Comparison of ENCODE assay signal across 7 cellular contexts in the genomic region with DNA sequence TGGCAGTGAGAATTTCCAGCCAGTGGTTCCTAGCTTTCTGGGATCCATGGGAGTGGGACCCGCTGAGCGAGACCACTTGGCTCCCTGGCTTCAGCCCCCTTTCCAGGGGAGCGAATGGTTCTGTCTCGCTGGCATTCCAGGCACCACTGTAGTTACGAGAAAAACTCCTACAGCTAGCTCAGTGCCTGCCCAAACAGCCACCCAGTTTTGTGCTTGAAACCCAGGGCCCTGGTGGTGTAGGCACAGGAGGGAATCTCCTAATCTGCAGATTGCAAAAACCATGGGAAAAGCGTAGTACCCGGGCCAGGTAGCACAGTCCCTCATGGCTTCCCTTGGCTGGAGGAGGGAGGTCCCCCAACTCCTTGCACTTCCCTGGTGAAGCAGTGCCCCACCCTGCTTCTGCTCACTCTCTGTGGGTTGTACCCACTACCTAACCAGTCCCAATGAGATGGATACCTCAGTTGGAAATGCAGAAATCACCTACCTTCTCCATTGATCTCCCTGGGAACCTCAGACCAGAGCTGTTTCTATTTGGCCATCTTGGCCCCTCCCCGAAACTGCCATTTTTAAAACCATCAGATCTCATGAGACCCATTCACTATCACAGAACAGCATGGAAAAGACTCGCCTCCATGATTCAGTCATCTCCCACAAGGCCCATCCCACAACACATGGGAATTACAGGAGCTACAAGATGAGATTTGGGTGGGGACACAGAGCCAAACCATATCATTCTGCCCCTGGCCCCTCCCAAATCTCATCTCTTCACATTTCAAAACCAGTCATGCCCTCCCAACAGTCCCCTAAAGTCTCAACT.
A peak's percentile ranks its signal among the peaks of the same experiment; 100 is the strongest.
DNase-seq lines count a peak whose midpoint lies in the region; ATAC-seq lines count a peak whose summit lies in the region.
"Not testable (repeated sequence)": the region's sequence is repeated elsewhere in the genome, so short reads cannot be mapped to it uniquely, and the experiment has no call there.

No MANE protein-coding gene starts in this region.

- not testable (repeated sequence) for H3K27me3 ChIP-seq in CD4-positive, alpha-beta memory T cell (ENCODE audit: insufficient read depth, low read length)
- H3K27me3 ChIP-seq in SJSA1 (replicated peaks), result peaks cover 51% of the 10 kb centered on the region

- ATAC-seq in activated T-helper 17 cell treated with anti-CD3 and anti-CD28 coated beads, Interleukin-2, amount 50 U/mL, for 72 hours (replicated peaks); activated naive CD8-positive, alpha-beta T cell treated with anti-CD3 and anti-CD28 coated beads, Interleukin-2, amount 10 ng/mL, durations not matched to agents 7 days and 5 days (ENCODE audit: low read depth); Right ventricle myocardium inferior; stimulated activated effector memory CD8-positive, alpha-beta T cell treated with anti-CD3 and anti-CD28 coated beads, Interleukin-12 subunit alpha, Interleukin-12 subunit beta, amount 100 ng/mL, for 72 hours: not testable (repeated sequence)

- peak overlapping the region in 1 of 8 donors; percentile 0 for H3K4me3 Mint-ChIP-seq in CD4-positive, alpha-beta memory T cell
- H3K4me3 Mint-ChIP-seq in activated CD4-positive, alpha-beta T cell treated with anti-CD3 and anti-CD28 coated beads, Interleukin-2, amount 10 ng/mL, durations not matched to agents 24 days and 14 days; activated T-helper 17 cell treated with anti-CD3 and anti-CD28 coated beads, Interleukin-2, amount 50 U/mL, for 72 hours; activated naive CD8-positive, alpha-beta T cell treated with anti-CD3 and anti-CD28 coated beads, Interleukin-2, amount 10 ng/mL, durations not matched to agents 7 days and 5 days; stimulated activated effector memory CD8-positive, alpha-beta T cell treated with anti-CD3 and anti-CD28 coated beads, Interleukin-12 subunit alpha, Interleukin-12 subunit beta, amount 100 ng/mL, for 72 hours: not testable (repeated sequence)

- DNase-seq in CD4-positive, alpha-beta memory T cell; activated naive CD8-positive, alpha-beta T cell treated with anti-CD3 and anti-CD28 coated beads, Interleukin-2, amount 10 ng/mL, durations not matched to agents 7 days and 5 days; stimulated activated effector memory CD8-positive, alpha-beta T cell treated with anti-CD3 and anti-CD28 coated beads, Interleukin-12 subunit alpha, Interleukin-12 subunit beta, amount 100 ng/mL, for 72 hours (ENCODE audit: low spot score in 2 of 2): not testable (repeated sequence)
- DNase-seq in SJSA1 (ENCODE audit: low read depth in 1 of 2, low spot score in 2 of 2) (peak; percentile 67 to 92), Right ventricle myocardium inferior (ENCODE audit: missing footprints) (peak; percentile 42)
- DNase-seq in activated CD4-positive, alpha-beta T cell treated with anti-CD3 and anti-CD28 coated beads, Interleukin-2, amount 10 ng/mL, durations not matched to agents 24 days and 14 days, result peak; percentile 51

- H3K27ac ChIP-seq in CD4-positive, alpha-beta memory T cell (ENCODE audit: low read depth, low read length); SJSA1: not testable (repeated sequence)

- POLR2A ChIA-PET in CD4-positive, alpha-beta memory T cell (lab: Charles Lee; ENCODE audit: partially characterized antibody); activated naive CD8-positive, alpha-beta T cell treated with anti-CD3 and anti-CD28 coated beads, Interleukin-2, amount 10 ng/mL, durations not matched to agents 7 days and 5 days (lab: Charles Lee): not testable (repeated sequence)

- intact Hi-C loops in CD4-positive, alpha-beta memory T cell (cut with micrococcal nuclease); Right ventricle myocardium inferior (cut with DNase I): not testable (repeated sequence)
- intact Hi-C loops in activated CD4-positive, alpha-beta T cell treated with anti-CD3 and anti-CD28 coated beads, Interleukin-2, amount 10 ng/mL, durations not matched to agents 24 days and 14 days (cut with micrococcal nuclease), result loop anchor here (5.0 kb wide), 1 partner anchor 34 kb away; no protein-coding TSS in a partner anchor

- H3K4me3 ChIP-seq in CD4-positive, alpha-beta memory T cell (ENCODE audit: low read length in 2 of 2); SJSA1: not testable (repeated sequence)

- not testable (repeated sequence) for H3K27me3 Mint-ChIP-seq in CD4-positive, alpha-beta memory T cell; activated CD4-positive, alpha-beta T cell treated with anti-CD3 and anti-CD28 coated beads, Interleukin-2, amount 10 ng/mL, durations not matched to agents 24 days and 14 days; activated T-helper 17 cell treated with anti-CD3 and anti-CD28 coated beads, Interleukin-2, amount 50 U/mL, for 72 hours; activated naive CD8-positive, alpha-beta T cell treated with anti-CD3 and anti-CD28 coated beads, Interleukin-2, amount 10 ng/mL, durations not matched to agents 7 days and 5 days

- H3K4me1 ChIP-seq in CD4-positive, alpha-beta memory T cell (ENCODE audit: insufficient read depth, low read length); SJSA1 (replicated peaks): not testable (repeated sequence)

- peaks cover 41 to 69% (median 57%) of the 10 kb centered on the region in 4 donors for H3K4me1 Mint-ChIP-seq in CD4-positive, alpha-beta memory T cell
- peaks cover 34% of the 10 kb centered on the region for H3K4me1 Mint-ChIP-seq in activated CD4-positive, alpha-beta T cell treated with anti-CD3 and anti-CD28 coated beads, Interleukin-2, amount 10 ng/mL, durations not matched to agents 24 days and 14 days
- peaks cover 23% of the 10 kb centered on the region for H3K4me1 Mint-ChIP-seq in activated T-helper 17 cell treated with anti-CD3 and anti-CD28 coated beads, Interleukin-2, amount 50 U/mL, for 72 hours
- H3K4me1 Mint-ChIP-seq in activated naive CD8-positive, alpha-beta T cell treated with anti-CD3 and anti-CD28 coated beads, Interleukin-2, amount 10 ng/mL, durations not matched to agents 7 days and 5 days, result peaks cover 29% of the 10 kb centered on the region
- peaks cover 60% of the 10 kb centered on the region for H3K4me1 Mint-ChIP-seq in stimulated activated effector memory CD8-positive, alpha-beta T cell treated with anti-CD3 and anti-CD28 coated beads, Interleukin-12 subunit alpha, Interleukin-12 subunit beta, amount 100 ng/mL, for 72 hours

- not testable (repeated sequence) for H3K9me3 ChIP-seq in CD4-positive, alpha-beta memory T cell (ENCODE audit: control insufficient read depth in 1 of 2, low read length in 2 of 2)
- peaks cover 20% of the 10 kb centered on the region for H3K9me3 ChIP-seq in SJSA1 (replicated peaks)

- H3K27ac Mint-ChIP-seq in CD4-positive, alpha-beta memory T cell, result peak overlapping the region in 4 of 7 donors; percentile 29 to 62 (median 50)
- peak overlapping the region; percentile 30 for H3K27ac Mint-ChIP-seq in activated CD4-positive, alpha-beta T cell treated with anti-CD3 and anti-CD28 coated beads, Interleukin-2, amount 10 ng/mL, durations not matched to agents 24 days and 14 days
- peak overlapping the region; percentile 34 for H3K27ac Mint-ChIP-seq in activated T-helper 17 cell treated with anti-CD3 and anti-CD28 coated beads, Interleukin-2, amount 50 U/mL, for 72 hours
- peak overlapping the region; percentile 37 for H3K27ac Mint-ChIP-seq in activated naive CD8-positive, alpha-beta T cell treated with anti-CD3 and anti-CD28 coated beads, Interleukin-2, amount 10 ng/mL, durations not matched to agents 7 days and 5 days
- H3K27ac Mint-ChIP-seq in stimulated activated effector memory CD8-positive, alpha-beta T cell treated with anti-CD3 and anti-CD28 coated beads, Interleukin-12 subunit alpha, Interleukin-12 subunit beta, amount 100 ng/mL, for 72 hours, result peak overlapping the region; percentile 56

- CTCF ChIA-PET in CD4-positive, alpha-beta memory T cell (lab: Charles Lee; ENCODE audit: partially characterized antibody), result not testable (repeated sequence)

- H3K36me3 Mint-ChIP-seq in CD4-positive, alpha-beta memory T cell, result peaks cover 67 to 70% of the 10 kb centered on the region in 2 donors
- H3K36me3 Mint-ChIP-seq in activated CD4-positive, alpha-beta T cell treated with anti-CD3 and anti-CD28 coated beads, Interleukin-2, amount 10 ng/mL, durations not matched to agents 24 days and 14 days (ENCODE audit: low read depth), result peaks cover 75% of the 10 kb centered on the region
- peaks cover 72% of the 10 kb centered on the region for H3K36me3 Mint-ChIP-seq in activated T-helper 17 cell treated with anti-CD3 and anti-CD28 coated beads, Interleukin-2, amount 50 U/mL, for 72 hours (ENCODE audit: low read depth)
- H3K36me3 Mint-ChIP-seq in activated naive CD8-positive, alpha-beta T cell treated with anti-CD3 and anti-CD28 coated beads, Interleukin-2, amount 10 ng/mL, durations not matched to agents 7 days and 5 days, result peaks cover 81% of the 10 kb centered on the region
- peaks cover 49% of the 10 kb centered on the region for H3K36me3 Mint-ChIP-seq in stimulated activated effector memory CD8-positive, alpha-beta T cell treated with anti-CD3 and anti-CD28 coated beads, Interleukin-12 subunit alpha, Interleukin-12 subunit beta, amount 100 ng/mL, for 72 hours

- H3K36me3 ChIP-seq in CD4-positive, alpha-beta memory T cell (ENCODE audit: insufficient read depth, low read length), result peaks cover 17% of the 10 kb centered on the region
- H3K36me3 ChIP-seq in SJSA1, result not testable (repeated sequence)

- H3K9me3 Mint-ChIP-seq in CD4-positive, alpha-beta memory T cell, result peaks cover 0 to 11% (median under 1%) of the 10 kb centered on the region in 8 donors
- H3K9me3 Mint-ChIP-seq in activated CD4-positive, alpha-beta T cell treated with anti-CD3 and anti-CD28 coated beads, Interleukin-2, amount 10 ng/mL, durations not matched to agents 24 days and 14 days, result peaks cover 39% of the 10 kb centered on the region
- not testable (repeated sequence) for H3K9me3 Mint-ChIP-seq in activated T-helper 17 cell treated with anti-CD3 and anti-CD28 coated beads, Interleukin-2, amount 50 U/mL, for 72 hours; stimulated activated effector memory CD8-positive, alpha-beta T cell treated with anti-CD3 and anti-CD28 coated beads, Interleukin-12 subunit alpha, Interleukin-12 subunit beta, amount 100 ng/mL, for 72 hours
- H3K9me3 Mint-ChIP-seq in activated naive CD8-positive, alpha-beta T cell treated with anti-CD3 and anti-CD28 coated beads, Interleukin-2, amount 10 ng/mL, durations not matched to agents 7 days and 5 days, result peaks cover 22% of the 10 kb centered on the region
